Comparison of ENCODE assay signal across 8 cellular contexts in genomic region chr20:2840138-2840966, GRCh38. TPM values are rescaled to one million over a fixed set of nuclear protein-coding genes. Genes with fewer than 3 reads are reported as not detected.
A peak's percentile ranks its signal among the peaks of the same experiment; 100 is the strongest.
DNase-seq lines count a peak whose midpoint lies in the region; ATAC-seq, FAIRE-seq and TF ChIP-seq lines count a peak whose summit lies in the region.

TSS of gene PCED1A (minus strand) at chr20:2840655. CDS start at chr20:2839912, 743 bp downstream.
TSS of gene VPS16 (plus strand) at chr20:2840745. CDS start at chr20:2840775, 30 bp downstream.

- FAIRE-seq in D721Med (lab: Jason Lieb, UNC) = no peak

- peaks cover 3% of the 10 kb centered on the region for H3K9me3 Mint-ChIP-seq in activated T-cell treated with anti-CD3 and anti-CD28 coated beads, Interleukin-2, amount 50 U/mL, for 24 hours

- no peaks in the 10 kb centered on the region for H3K9me3 ChIP-seq in HUES6 (ENCODE audit: control insufficient read depth, insufficient read depth, low read depth, low read length)
- H3K9me3 ChIP-seq in esophagus muscularis mucosa = no peaks in the 10 kb centered on the region

- peak; percentile 70 for DNase-seq in D721Med (ENCODE audit: insufficient read length, low spot score)
- DNase-seq in activated T-cell treated with anti-CD3 and anti-CD28 coated beads, Interleukin-2, amount 50 U/mL, for 24 hours = peak; percentile 97
- DNase-seq in esophagus muscularis mucosa (ENCODE audit: extremely low spot score) = peak; percentile 96
- DNase-seq in myocyte (ENCODE audit: low read depth) = peak; percentile 85
- peak; percentile 81 to 82 for DNase-seq in stimulated activated CD8-positive, alpha-beta memory T cell treated with anti-CD3 and anti-CD28 coated beads, Interleukin-7, amount 100 ng/mL, for 48 hours (ENCODE audit: extremely low read depth in 1 of 2, low read depth in 1 of 2)

- intact Hi-C loops in esophagus muscularis mucosa (cut with DNase I) = loop anchor here (2.0 to 10.0 kb wide), 2 partner anchors 32 to 146 kb away; partner anchors contain the start of genes EBF4 and PTPRA

- WGBS in esophagus muscularis mucosa = 0% methylated on average over 14 of the region's 98 CpGs

- peak; percentile 93 for ATAC-seq in GM21423 (IDR thresholded peaks at IDR 0.05; ENCODE audit: unreplicated experiment)

- H3K4me3 ChIP-seq in HUES6 (ENCODE audit: low read depth, low read length) (peak within 1 kb of the TSS; percentile 88), esophagus muscularis mucosa (peak within 1 kb of the TSS; percentile 84 to 96 (median 93))

- H3K4me1 Mint-ChIP-seq in activated T-cell treated with anti-CD3 and anti-CD28 coated beads, Interleukin-2, amount 50 U/mL, for 24 hours (ENCODE audit: low read depth) = peaks cover 39% of the 10 kb centered on the region

- H3K27me3 Mint-ChIP-seq in activated T-cell treated with anti-CD3 and anti-CD28 coated beads, Interleukin-2, amount 50 U/mL, for 24 hours = no peaks in the 10 kb centered on the region

- no peak for TF ChIP-seq EP300 in esophagus muscularis mucosa (IDR thresholded peaks at IDR 0.05)

- H3K4me1 ChIP-seq in HUES6 (ENCODE audit: control insufficient read depth, insufficient read depth, low read length) = 0 out of 2 replicates have a peak, but pooled peaks cover 3% of the 10 kb centered on the region
- H3K4me1 ChIP-seq in esophagus muscularis mucosa = peaks cover 15 to 32% (median 25%) of the 10 kb centered on the region in 4 donors

- H3K4me3 Mint-ChIP-seq in activated T-cell treated with anti-CD3 and anti-CD28 coated beads, Interleukin-2, amount 50 U/mL, for 24 hours = peak within 1 kb of the TSS; percentile 91

- peak within 1 kb of the TSS; percentile 92 for H3K27ac Mint-ChIP-seq in activated T-cell treated with anti-CD3 and anti-CD28 coated beads, Interleukin-2, amount 50 U/mL, for 24 hours

- peaks cover 48% of the 10 kb centered on the region for H3K36me3 Mint-ChIP-seq in activated T-cell treated with anti-CD3 and anti-CD28 coated beads, Interleukin-2, amount 50 U/mL, for 24 hours (ENCODE audit: low read depth)

- no peak for TF ChIP-seq POLR2A in esophagus muscularis mucosa (IDR thresholded peaks at IDR 0.05; ENCODE audit: low read depth)

- H3K27ac ChIP-seq in HUES6 (ENCODE audit: low read depth, low read length) (peak within 1 kb of the TSS; percentile 85; the same call in 1 of the 2 replicates), esophagus muscularis mucosa (replicated peaks in 1 of 4) (peak within 1 kb of the TSS; percentile 89 to 94 (median 91))

- peak within 1 kb of the TSS; percentile 93 for H3K9ac ChIP-seq in HUES6 (ENCODE audit: low read length)

- no peak for TF ChIP-seq CTCF in D721Med (IDR thresholded peaks at IDR 0.05; ENCODE audit: insufficient read depth, missing control alignments)
- no peak for TF ChIP-seq CTCF in esophagus muscularis mucosa (IDR thresholded peaks at IDR 0.05)

- H3K36me3 ChIP-seq in HUES6 (ENCODE audit: control insufficient read depth, insufficient read depth, low read length) (peaks cover 17% of the 10 kb centered on the region; the same call in 1 of the 2 replicates), esophagus muscularis mucosa (peaks cover 0 to 30% (median 20%) of the 10 kb centered on the region in 4 donors)

- H3K27me3 ChIP-seq in HUES6 (ENCODE audit: control insufficient read depth, insufficient read depth, low read length) (peaks cover 15% of the 10 kb centered on the region), esophagus muscularis mucosa (no peaks in the 10 kb centered on the region)

TF ChIP-seq in PFSK-1, 5 proteins besides CTCF, POLR2A, EP300 and RAD21:
- TF ChIP-seq REST (IDR thresholded peaks at IDR 0.05; ENCODE audit: insufficient read depth in 1 of 2, low read depth in 2 of 2, low read length in 2 of 2) = no peak
- peak; percentile 85 for TF ChIP-seq TAF1 (IDR thresholded peaks at IDR 0.05; ENCODE audit: borderline replicate concordance, insufficient read depth, low read length)
- peak; percentile 91; the same call in 1 of the 2 replicates for TF ChIP-seq SIN3A (IDR thresholded peaks at IDR 0.05; ENCODE audit: borderline replicate concordance, insufficient read depth, low read length)
- TF ChIP-seq FOXP2 (optimal IDR thresholded peaks at IDR 0.05; ENCODE audit: borderline replicate concordance, extremely low read depth, extremely low read length, insufficient read depth) = no peak
- TF ChIP-seq POLR2AphosphoS5 (IDR thresholded peaks at IDR 0.05; ENCODE audit: low read depth, low read length) = peak; percentile 71; the same call in 1 of the 2 replicates

RNA-seq across cellular contexts. Expression of gene PCED1A, which starts in this region (rescaled TPM):
- polyA plus RNA-seq in PFSK-1 (2012; ENCODE audit: insufficient read length, low read depth) = 49.5 TPM
- total RNA-seq in esophagus muscularis mucosa = 10 to 100 TPM; 15.1 to 24.1 (median 22.5) TPM
- 16.3 and 31.4 TPM in 2 replicates for total RNA-seq in myocyte
- 29.1 TPM for polyA plus RNA-seq in myocyte (2012)

RNA-seq across cellular contexts. Expression of gene VPS16, which starts in this region (rescaled TPM):
- polyA plus RNA-seq in PFSK-1 (2012; ENCODE audit: insufficient read length, low read depth) = 57.9 TPM
- total RNA-seq in esophagus muscularis mucosa (10 to 100 TPM; 22.0 to 37.5 (median 30.2) TPM), myocyte (30.1 and 31.3 TPM in 2 replicates)
- polyA plus RNA-seq in myocyte (2012) = 35.2 TPM

Comparison
In these comparisons a context has a peak if more than half of its experiments do, and no peak if none do; other contexts are left out.
1. Peak in every context shown above with its lines: DNase-seq, ATAC-seq, H3K4me3 ChIP-seq and H3K27ac ChIP-seq.